17 cellular contexts compared by ENCODE assay signal in genomic region chr3:21533047-21533446, GRCh38.
"Had no signal": no experiment of that assay in that cellular context is flagged by ENCODE, and none has a peak within 500 bp of the region (broad histone marks: within the 10 kb centered on the region; RNA-seq: fewer than 3 reads in every experiment).

No MANE protein-coding gene starts in this region.

- H3K9me3 Mint-ChIP-seq: WTC11 had no signal

- H3K36me3 Mint-ChIP-seq: natural killer cell; stimulated activated effector memory CD8-positive, alpha-beta T cell treated with anti-CD3 and anti-CD28 coated beads, Interleukin-12 subunit alpha, Interleukin-12 subunit beta, amount 100 ng/mL, for 72 hours; WTC11 had no signal

- ATAC-seq: activated CD8-positive, alpha-beta T cell treated with anti-CD3 and anti-CD28 coated beads, Interleukin-2, amount 10 ng/mL, durations not matched to agents 7 days and 5 days; esophagus mucosa; mucosa of descending colon; natural killer cell; right cardiac atrium; stimulated activated effector memory CD8-positive, alpha-beta T cell treated with anti-CD3 and anti-CD28 coated beads, Interleukin-12 subunit alpha, Interleukin-12 subunit beta, amount 100 ng/mL, for 72 hours; WTC11 had no signal

- H3K27me3 Mint-ChIP-seq: progenitor cell of endocrine pancreas had no signal

- H3K27ac Mint-ChIP-seq: activated CD8-positive, alpha-beta T cell treated with anti-CD3 and anti-CD28 coated beads, Interleukin-2, amount 10 ng/mL, durations not matched to agents 7 days and 5 days; natural killer cell; progenitor cell of endocrine pancreas; stimulated activated effector memory CD8-positive, alpha-beta T cell treated with anti-CD3 and anti-CD28 coated beads, Interleukin-12 subunit alpha, Interleukin-12 subunit beta, amount 100 ng/mL, for 72 hours; WTC11 had no signal

- DNase-seq: activated CD4-positive, alpha-beta T cell treated with anti-CD3 and anti-CD28 coated beads for 48 hours; activated CD8-positive, alpha-beta memory T cell treated with anti-CD3 and anti-CD28 coated beads, Interleukin-2, amount 50 U/mL, for 48 hours; activated CD8-positive, alpha-beta T cell treated with anti-CD3 and anti-CD28 coated beads, Interleukin-2, amount 10 ng/mL, durations not matched to agents 7 days and 5 days; activated naive CD4-positive, alpha-beta T cell; dorsolateral prefrontal cortex; foreskin fibroblast; glutamatergic neuron; mucosa of descending colon; natural killer cell; nucleus accumbens; right cardiac atrium; thyroid gland; uterus had no signal

- H3K4me1 Mint-ChIP-seq: natural killer cell; stimulated activated effector memory CD8-positive, alpha-beta T cell treated with anti-CD3 and anti-CD28 coated beads, Interleukin-12 subunit alpha, Interleukin-12 subunit beta, amount 100 ng/mL, for 72 hours had no signal

- H3K4me3 Mint-ChIP-seq: activated CD8-positive, alpha-beta T cell treated with anti-CD3 and anti-CD28 coated beads, Interleukin-2, amount 10 ng/mL, durations not matched to agents 7 days and 5 days; natural killer cell; stimulated activated effector memory CD8-positive, alpha-beta T cell treated with anti-CD3 and anti-CD28 coated beads, Interleukin-12 subunit alpha, Interleukin-12 subunit beta, amount 100 ng/mL, for 72 hours; WTC11 had no signal
